Comparison of ENCODE assay signal across 1 cellular context in the genomic region with DNA sequence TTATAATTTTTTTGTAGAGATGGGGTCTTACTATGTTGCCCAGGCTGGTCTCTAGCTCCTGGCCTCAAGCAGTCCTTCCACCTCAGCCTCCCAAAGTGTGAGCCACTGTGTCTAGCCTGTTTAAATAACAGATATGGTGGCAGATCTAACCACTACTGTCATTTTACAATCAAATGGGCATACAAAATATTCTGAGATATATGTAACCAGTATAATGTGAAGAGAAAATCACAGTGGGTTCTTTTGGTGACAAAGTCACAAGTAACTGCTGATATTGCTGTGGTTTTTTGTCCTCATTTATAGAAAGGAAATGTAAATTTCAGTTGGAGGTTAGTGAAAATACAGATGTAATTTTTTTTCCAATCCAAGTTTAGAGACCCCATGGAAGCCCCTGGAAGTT.
TF ChIP-seq lines count a peak whose summit lies in the region.

No MANE protein-coding gene starts in this region.

TF ChIP-seq in HepG2, 621 proteins besides CTCF, POLR2A, EP300 and RAD21:
- peak; percentile 58 for TF ChIP-seq ZNF121 (CRISPR knock-in tag; IDR thresholded peaks at IDR 0.05)
- TF ChIP-seq ZNF24 (IDR thresholded peaks at IDR 0.05), result no peak
- no peak for TF ChIP-seq TBX3 (IDR thresholded peaks at IDR 0.05; ENCODE audit: borderline replicate concordance)
